ENCODE assay signal across 18 cellular contexts in genomic region chr7:18498327-18498726, GRCh38.
A peak's percentile ranks its signal among the peaks of the same experiment; 100 is the strongest.
DNase-seq lines count a peak whose midpoint lies in the region; ATAC-seq and TF ChIP-seq lines count a peak whose summit lies in the region.
"Had no signal": no experiment of that assay in that cellular context is flagged by ENCODE, and none has a peak within 500 bp of the region (broad histone marks: within the 10 kb centered on the region; RNA-seq: fewer than 3 reads in every experiment).

No MANE protein-coding gene starts in this region.

- H3K27me3 ChIP-seq in endocrine pancreas (ENCODE audit: control insufficient read depth, insufficient read depth, low read length): no peaks in the 10 kb centered on the region
- H3K27me3 ChIP-seq: gastroesophageal sphincter, upper lobe of right lung had no signal

- no peaks in the 10 kb centered on the region for H3K9me3 Mint-ChIP-seq in stimulated activated naive B cell treated with anti-CD40 and anti-IgM and Interleukin-4, amounts not matched to agents 10 μg/mL and 1 μg/mL and 100 μg/mL, for 72 hours
- H3K9me3 Mint-ChIP-seq: activated naive CD8-positive, alpha-beta T cell treated with anti-CD3 and anti-CD28 coated beads, Interleukin-2, amount 10 ng/mL, durations not matched to agents 7 days and 5 days; activated T-cell treated with anti-CD3 and anti-CD28 coated beads, Interleukin-2, amount 50 U/mL, for 24 hours; central memory CD8-positive, alpha-beta T cell; T-helper 2 cell treated with Interferon-gamma antibody and Interleukin-4, amounts not matched to agents 5 μg/mL and 100 μg/mL, for 36 hours had no signal

- peak overlapping the region; percentile 80 to 81 for H3K4me3 Mint-ChIP-seq in stimulated activated naive B cell treated with anti-CD40 and anti-IgM and Interleukin-4, amounts not matched to agents 10 μg/mL and 1 μg/mL and 100 μg/mL, for 72 hours
- H3K4me3 Mint-ChIP-seq: activated naive CD8-positive, alpha-beta T cell treated with anti-CD3 and anti-CD28 coated beads, Interleukin-2, amount 10 ng/mL, durations not matched to agents 7 days and 5 days; activated T-cell treated with anti-CD3 and anti-CD28 coated beads, Interleukin-2, amount 50 U/mL, for 24 hours; central memory CD8-positive, alpha-beta T cell; T-helper 2 cell treated with Interferon-gamma antibody and Interleukin-4, amounts not matched to agents 5 μg/mL and 100 μg/mL, for 36 hours had no signal

- H3K4me3 ChIP-seq in endocrine pancreas (ENCODE audit: control insufficient read depth, insufficient read depth, low read length): peak overlapping the region; percentile 80
- H3K4me3 ChIP-seq: gastroesophageal sphincter, prostate gland, upper lobe of right lung had no signal

- no peak for TF ChIP-seq CTCF in GM20000 (IDR thresholded peaks at IDR 0.05; ENCODE audit: extremely low read depth, missing control alignments)

- H3K4me1 ChIP-seq in endocrine pancreas (ENCODE audit: control insufficient read depth, insufficient read depth, low read length): peaks cover 23% of the 10 kb centered on the region
- H3K4me1 ChIP-seq: prostate gland had no signal

- DNase-seq in NCI-H2171 treated with DMSO at 0.1 percent for 48 hours (lab: John Stamatoyannopoulos, UW): peak; percentile 12
- DNase-seq in NCI-H2171 (lab: John Stamatoyannopoulos, UW): no peak
- peak; percentile 96 for DNase-seq in NCI-H69 (lab: John Stamatoyannopoulos, UW)
- no peak for DNase-seq in stimulated activated naive B cell treated with anti-CD40 and anti-IgM and Interleukin-4, amounts not matched to agents 10 μg/mL and 1 μg/mL and 100 μg/mL, for 72 hours
- no peak for DNase-seq in GM20000 (ENCODE audit: low spot score)
- DNase-seq in GM19238 (ENCODE audit: insufficient read length, low spot score): no peak
- no peak for DNase-seq in effector CD8-positive, alpha-beta T cell (lab: John Stamatoyannopoulos, UW)
- DNase-seq: activated naive CD8-positive, alpha-beta T cell treated with anti-CD3 and anti-CD28 coated beads, Interleukin-2, amount 10 ng/mL, durations not matched to agents 7 days and 5 days; activated T-cell treated with anti-CD3 and anti-CD28 coated beads, Interleukin-2, amount 50 U/mL, for 24 hours; NCI-H187 treated with DMSO at 0.1 percent for 48 hours; upper lobe of right lung had no signal

- peaks cover 19 to 31% of the 10 kb centered on the region in 2 donors for H3K36me3 Mint-ChIP-seq in stimulated activated naive B cell treated with anti-CD40 and anti-IgM and Interleukin-4, amounts not matched to agents 10 μg/mL and 1 μg/mL and 100 μg/mL, for 72 hours
- H3K36me3 Mint-ChIP-seq: activated naive CD8-positive, alpha-beta T cell treated with anti-CD3 and anti-CD28 coated beads, Interleukin-2, amount 10 ng/mL, durations not matched to agents 7 days and 5 days had no signal

- peak overlapping the region; percentile 92 for H3K27ac Mint-ChIP-seq in stimulated activated naive B cell treated with anti-CD40 and anti-IgM and Interleukin-4, amounts not matched to agents 10 μg/mL and 1 μg/mL and 100 μg/mL, for 72 hours
- H3K27ac Mint-ChIP-seq: activated naive CD8-positive, alpha-beta T cell treated with anti-CD3 and anti-CD28 coated beads, Interleukin-2, amount 10 ng/mL, durations not matched to agents 7 days and 5 days; activated T-cell treated with anti-CD3 and anti-CD28 coated beads, Interleukin-2, amount 50 U/mL, for 24 hours; T-helper 2 cell treated with Interferon-gamma antibody and Interleukin-4, amounts not matched to agents 5 μg/mL and 100 μg/mL, for 36 hours had no signal

- no peak overlapping the region for H3K9ac ChIP-seq in endocrine pancreas (ENCODE audit: control insufficient read depth, insufficient read depth, low read length)

- no peaks in the 10 kb centered on the region for H3K27me3 Mint-ChIP-seq in stimulated activated naive B cell treated with anti-CD40 and anti-IgM and Interleukin-4, amounts not matched to agents 10 μg/mL and 1 μg/mL and 100 μg/mL, for 72 hours
- H3K27me3 Mint-ChIP-seq: activated naive CD8-positive, alpha-beta T cell treated with anti-CD3 and anti-CD28 coated beads, Interleukin-2, amount 10 ng/mL, durations not matched to agents 7 days and 5 days; central memory CD8-positive, alpha-beta T cell had no signal

- H3K9me3 ChIP-seq in endocrine pancreas (ENCODE audit: control insufficient read depth, low read length): no peaks in the 10 kb centered on the region
- H3K9me3 ChIP-seq: gastroesophageal sphincter, prostate gland, upper lobe of right lung had no signal

- H3K4me1 Mint-ChIP-seq in stimulated activated naive B cell treated with anti-CD40 and anti-IgM and Interleukin-4, amounts not matched to agents 10 μg/mL and 1 μg/mL and 100 μg/mL, for 72 hours: peaks cover 26 to 54% of the 10 kb centered on the region in 2 donors

- ATAC-seq in stimulated activated naive B cell treated with anti-CD40 and anti-IgM and Interleukin-4, amounts not matched to agents 10 μg/mL and 1 μg/mL and 100 μg/mL, for 72 hours (replicated peaks): no peak
- ATAC-seq: gastroesophageal sphincter, HCT116, Right ventricle myocardium inferior, upper lobe of right lung had no signal

- no peaks in the 10 kb centered on the region for H3K36me3 ChIP-seq in endocrine pancreas (ENCODE audit: control insufficient read depth, insufficient read depth, low read length)
- H3K36me3 ChIP-seq: gastroesophageal sphincter, prostate gland, upper lobe of right lung had no signal

Comparison
In these comparisons a context has a peak if more than half of its experiments do, and no peak if none do; other contexts are left out.
1. DNase-seq: peak in NCI-H2171 treated with DMSO at 0.1 percent for 48 hours (single experiment) and NCI-H69 (single experiment); none in NCI-H2171 (single experiment), stimulated activated naive B cell treated with anti-CD40 and anti-IgM and Interleukin-4, amounts not matched to agents 10 μg/mL and 1 μg/mL and 100 μg/mL, for 72 hours (single experiment), GM20000 (single experiment), GM19238 (single experiment) and effector CD8-positive, alpha-beta T cell (single experiment).